1 cellular context compared by ENCODE assay signal in genomic region chr16:79869304-79870015, GRCh38.
TF ChIP-seq lines count a peak whose summit lies in the region.

No MANE protein-coding gene starts in this region.

TF ChIP-seq in K562, 482 proteins besides CTCF, POLR2A, EP300 and RAD21 (continued from another document):
- TF ChIP-seq CBX5 (IDR thresholded peaks at IDR 0.05; ENCODE audit: borderline replicate concordance, low read depth) (no peak; the same call in 1 of the 2 replicates), XRCC4 (IDR thresholded peaks at IDR 0.05; ENCODE audit: extremely low read depth, insufficient read depth, insufficient read length) (no peak), LARP7 (IDR thresholded peaks at IDR 0.05) (no peak), TEAD1 (CRISPR knock-in tag; IDR thresholded peaks at IDR 0.05) (peak in 1 of 2 experiments; percentile 77; a peak in 1 of 4 replicates), RUNX1 (IDR thresholded peaks at IDR 0.05; ENCODE audit: low read depth) (no peak), SRSF1 (IDR thresholded peaks at IDR 0.05; ENCODE audit: low read depth, low read length) (no peak), SIN3A (IDR thresholded peaks at IDR 0.05; ENCODE audit: borderline replicate concordance in 2 of 2, control insufficient read depth in 1 of 2, low read depth in 2 of 2, low read length in 2 of 2) (no peak), SOX6 (IDR thresholded peaks at IDR 0.05) (peak; percentile 97), SAFB2 (IDR thresholded peaks at IDR 0.05; ENCODE audit: borderline replicate concordance, low read depth, low read length, severe bottlenecking) (no peak), CTBP1 (IDR thresholded peaks at IDR 0.05; ENCODE audit: borderline replicate concordance) (peak; percentile 28; the same call in 1 of the 2 replicates), ZNF511 (CRISPR knock-in tag; IDR thresholded peaks at IDR 0.05) (no peak), MEF2A (IDR thresholded peaks at IDR 0.05; ENCODE audit: control insufficient read depth, low read depth, low read length) (no peak), KHSRP (IDR thresholded peaks at IDR 0.05) (peak; percentile 52; the same call in 1 of the 2 replicates)
